9 cellular contexts compared by ENCODE assay signal in the genomic region with DNA sequence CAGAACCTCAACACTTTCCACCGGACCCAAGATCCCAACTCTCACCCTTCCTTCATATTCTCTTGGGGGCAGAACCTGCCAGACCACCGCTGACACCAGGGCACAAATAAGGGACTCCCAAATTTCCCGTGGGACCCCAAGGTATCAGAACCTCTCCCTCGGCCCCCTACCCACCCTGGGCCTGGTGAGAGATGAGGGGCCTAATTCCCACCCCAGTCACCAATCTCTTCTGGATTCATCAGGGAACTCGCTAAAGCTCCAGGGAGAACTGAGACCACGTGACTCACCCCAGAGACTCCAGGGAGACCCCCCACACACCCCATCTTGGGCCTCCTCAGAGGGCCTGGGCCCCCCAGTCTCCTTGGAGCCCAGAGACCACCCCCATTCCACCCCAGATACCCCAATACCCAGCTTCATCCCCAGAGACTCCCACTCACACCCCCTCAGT. TPM values are rescaled to one million over a fixed set of nuclear protein-coding genes. Genes with fewer than 3 reads are reported as not detected.
DNase-seq lines count a peak whose midpoint lies in the region; ATAC-seq and TF ChIP-seq lines count a peak whose summit lies in the region.
"Had no signal": no experiment of that assay in that cellular context is flagged by ENCODE, and none has a peak within 500 bp of the region (broad histone marks: within the 10 kb centered on the region; RNA-seq: fewer than 3 reads in every experiment).

No MANE protein-coding gene starts in this region.

- CTCF ChIA-PET in activated B cell treated with CpG ODN at 0.5 μM for 24 hours (lab: Charles Lee) (no interaction called here), GM10248 (lab: Yijun Ruan, JAX) (no interaction called here)

- intact Hi-C loops in activated B cell treated with CpG ODN at 0.5 μM for 24 hours (cut with micrococcal nuclease), result loop anchor here (5.0 kb wide), 1 partner anchor 283 kb away; no protein-coding TSS in a partner anchor

- H3K9me3 Mint-ChIP-seq in activated B cell treated with CpG ODN at 0.5 μM for 24 hours, result no peaks in the 10 kb centered on the region

- no peaks in the 10 kb centered on the region for H3K9me3 ChIP-seq in iPS-18a (ENCODE audit: control insufficient read depth, low read depth, low read length)
- H3K9me3 ChIP-seq: spleen had no signal

- peaks cover 57% of the 10 kb centered on the region for H3K79me2 ChIP-seq in ACC112 (ENCODE audit: control insufficient read depth, insufficient read depth, low read length, unreplicated experiment)

- ATAC-seq in activated B cell treated with CpG ODN at 0.5 μM for 24 hours (ENCODE audit: low read depth), result no peak
- no peak for ATAC-seq in HG03571 (IDR thresholded peaks at IDR 0.05; ENCODE audit: unreplicated experiment)

- peaks cover 7% of the 10 kb centered on the region for H3K4me1 ChIP-seq in ACC112 (ENCODE audit: control insufficient read depth, insufficient read depth, low read length, unreplicated experiment)
- no peaks in the 10 kb centered on the region for H3K4me1 ChIP-seq in iPS-18a (ENCODE audit: control insufficient read depth, low read depth, low read length)

- H3K27me3 Mint-ChIP-seq in activated B cell treated with CpG ODN at 0.5 μM for 24 hours, result no peaks in the 10 kb centered on the region

- H2AFZ ChIP-seq in ACC112 (ENCODE audit: low read length, unreplicated experiment), result no peak overlapping the region

- H3K4me1 Mint-ChIP-seq in activated B cell treated with CpG ODN at 0.5 μM for 24 hours, result peaks cover 30% of the 10 kb centered on the region

- peak overlapping the region; percentile 95 for H3K4me3 ChIP-seq in ACC112 (ENCODE audit: low read depth, low read length)
- H3K4me3 ChIP-seq in GM12875 (ENCODE audit: low read depth, low read length), result peak overlapping the region; percentile 95
- H3K4me3 ChIP-seq in iPS-18a (ENCODE audit: low read length), result peak overlapping the region; percentile 84

- H3K27me3 ChIP-seq in ACC112 (ENCODE audit: insufficient read depth, low read length), result no peaks in the 10 kb centered on the region
- H3K27me3 ChIP-seq in iPS-18a (ENCODE audit: control insufficient read depth, insufficient read depth, low read length), result no peaks in the 10 kb centered on the region
- H3K27me3 ChIP-seq: spleen had no signal

- TF ChIP-seq CTCF in GM12875 (IDR thresholded peaks at IDR 0.05; ENCODE audit: borderline replicate concordance, insufficient read depth, low read depth, low read length) (no peak), activated B cell treated with CpG ODN at 0.5 μM for 24 hours (IDR thresholded peaks at IDR 0.05) (no peak), GM10248 (IDR thresholded peaks at IDR 0.05; ENCODE audit: control extremely low read depth, extremely low read depth, low read depth, missing control alignments) (no peak)

- H3K27ac ChIP-seq in ACC112 (ENCODE audit: low read depth, low read length) (no peak overlapping the region), iPS-18a (ENCODE audit: low read length) (no peak overlapping the region)

- DNase-seq in activated B cell treated with CpG ODN at 0.5 μM for 24 hours (no peak), AG20443 (ENCODE audit: low spot score) (no peak), GM10248 (ENCODE audit: extremely low spot score) (no peak), hepatic stellate cell (ENCODE audit: low spot score) (no peak)
- DNase-seq: spleen had no signal

- POLR2A ChIA-PET in activated B cell treated with CpG ODN at 0.5 μM for 24 hours (lab: Charles Lee) (interaction anchor here (0.6 to 2.7 kb wide), 6 partner anchors 21 to 1293 kb away, joined by 3 to 11 read pairs (median 6); partner anchors contain the start of genes GADD45B and TIMM13), GM10248 (lab: Yijun Ruan, JAX) (interaction anchor here (2.9 kb wide), 2 partner anchors 22 to 23 kb away, joined by 20 to 45 read pairs; partner anchors contain the start of gene GADD45B)

- H3K9ac ChIP-seq in iPS-18a (ENCODE audit: low read length), result peak overlapping the region; percentile 86

- H3K36me3 ChIP-seq in ACC112 (ENCODE audit: insufficient read depth, low read length) (no peaks in the 10 kb centered on the region), iPS-18a (ENCODE audit: control insufficient read depth, low read depth, low read length) (peaks cover 2% of the 10 kb centered on the region)

- H3K4me3 Mint-ChIP-seq in activated B cell treated with CpG ODN at 0.5 μM for 24 hours, result peak overlapping the region; percentile 89

- peaks cover 2% of the 10 kb centered on the region for H3K36me3 Mint-ChIP-seq in activated B cell treated with CpG ODN at 0.5 μM for 24 hours (ENCODE audit: low read depth)

- H3K27ac Mint-ChIP-seq in activated B cell treated with CpG ODN at 0.5 μM for 24 hours, result no peak overlapping the region

RNA-seq across cellular contexts. Expression of gene LMNB2, which starts 1.8 kb away (rescaled TPM):
- 36.4 and 39.2 TPM in 2 replicates for total RNA-seq in activated B cell treated with CpG ODN at 0.5 μM for 24 hours

RNA-seq across cellular contexts. Expression of gene GADD45B, which starts 20.9 kb away (rescaled TPM):
- 291 and 302 TPM in 2 replicates for total RNA-seq in activated B cell treated with CpG ODN at 0.5 μM for 24 hours

RNA-seq across cellular contexts. Expression of gene TIMM13, which starts 27.6 kb away (rescaled TPM):
- total RNA-seq in activated B cell treated with CpG ODN at 0.5 μM for 24 hours, result 63.9 and 65.3 TPM in 2 replicates
